Comparison of ENCODE assay signal across 8 cellular contexts in the genomic region with DNA sequence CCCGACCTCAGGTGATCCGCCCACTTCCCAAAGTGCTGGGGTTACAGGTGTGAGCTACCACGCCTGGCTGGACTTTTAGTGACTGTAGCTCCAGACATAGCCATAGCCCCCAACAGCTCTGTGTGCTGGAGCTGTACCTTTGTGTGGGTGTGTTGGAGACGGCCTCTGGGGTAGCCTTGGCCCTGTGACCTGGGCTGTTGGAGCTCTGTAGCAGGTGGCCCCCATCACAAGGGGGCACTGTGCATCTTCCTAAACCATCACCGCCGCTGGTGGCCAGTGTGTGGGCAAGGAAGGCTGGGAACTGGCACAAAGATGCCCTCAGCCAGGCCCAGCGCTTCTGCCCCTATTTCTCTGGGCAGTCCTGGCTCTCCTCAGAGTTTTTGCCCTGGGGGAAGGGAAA. TPM values are rescaled to one million over a fixed set of nuclear protein-coding genes. Genes with fewer than 3 reads are reported as not detected.
DNase-seq lines count a peak whose midpoint lies in the region; ATAC-seq and TF ChIP-seq lines count a peak whose summit lies in the region.

No MANE protein-coding gene starts in this region.

- H3K27me3 Mint-ChIP-seq in activated T-cell treated with anti-CD3 and anti-CD28 coated beads, Interleukin-2, amount 50 U/mL, for 72 hours (ENCODE audit: low read depth), result no peaks in the 10 kb centered on the region

- H3F3A ChIP-seq in smooth muscle cell (ENCODE audit: low read depth), result no peaks in the 10 kb centered on the region

- no peaks in the 10 kb centered on the region for H3K9me3 Mint-ChIP-seq in activated T-cell treated with anti-CD3 and anti-CD28 coated beads, Interleukin-2, amount 50 U/mL, for 72 hours

- no peak overlapping the region for H3K4me2 ChIP-seq in smooth muscle cell

- no peak overlapping the region for H3K4me3 Mint-ChIP-seq in activated T-cell treated with anti-CD3 and anti-CD28 coated beads, Interleukin-2, amount 50 U/mL, for 72 hours

- POLR2A ChIA-PET in A673 (lab: Charles Lee; ENCODE audit: low non-redundant PET), result no interaction called here

- H3K36me3 Mint-ChIP-seq in activated T-cell treated with anti-CD3 and anti-CD28 coated beads, Interleukin-2, amount 50 U/mL, for 72 hours (ENCODE audit: insufficient read depth in 2 of 2), result no peaks in the 10 kb centered on the region

- no peaks in the 10 kb centered on the region for H3K27me3 ChIP-seq in A673 (replicated peaks; ENCODE audit: insufficient read depth, low read depth, low read length, poor library complexity)
- H3K27me3 ChIP-seq in left ventricle myocardium inferior (ENCODE audit: low read depth), result peaks cover 6% of the 10 kb centered on the region
- no peaks in the 10 kb centered on the region for H3K27me3 ChIP-seq in smooth muscle cell (ENCODE audit: low read depth)

- no peaks in the 10 kb centered on the region for H3K4me1 ChIP-seq in A673 (ENCODE audit: insufficient read depth, low read length, poor library complexity, severe bottlenecking)
- H3K4me1 ChIP-seq in left ventricle myocardium inferior, result peaks cover 19% of the 10 kb centered on the region
- no peaks in the 10 kb centered on the region for H3K4me1 ChIP-seq in smooth muscle cell (ENCODE audit: low read depth)

- intact Hi-C loops in A673 (cut with micrococcal nuclease; ENCODE audit: unreplicated experiment) (no loop called here), left ventricle myocardium inferior (cut with micrococcal nuclease) (loop anchor here (5.0 kb wide), 1 partner anchor 94 kb away; no protein-coding TSS in a partner anchor)

- H4K20me1 ChIP-seq in smooth muscle cell (ENCODE audit: low read depth), result no peaks in the 10 kb centered on the region

- no peak overlapping the region for H3K4me3 ChIP-seq in A673 (ENCODE audit: low read depth, low read length, poor library complexity, severe bottlenecking)
- no peak overlapping the region for H3K4me3 ChIP-seq in left ventricle myocardium inferior
- no peak overlapping the region for H3K4me3 ChIP-seq in smooth muscle cell

- H3K27ac Mint-ChIP-seq in activated T-cell treated with anti-CD3 and anti-CD28 coated beads, Interleukin-2, amount 50 U/mL, for 72 hours, result no peak overlapping the region

- WGBS in smooth muscle cell (ENCODE audit: low lambda C conversion rate), result 57% methylated on average over 7 of the region's 7 CpGs

- DNase-seq in A673 (ENCODE audit: low spot score) (peak; percentile 41), NCI-H510A treated with DMSO at 0.1 percent for 48 hours (lab: John Stamatoyannopoulos, UW) (peak; percentile 94), left ventricle myocardium inferior (peak; percentile 44), smooth muscle cell (lab: John Stamatoyannopoulos, UW; ENCODE audit: unreplicated experiment) (no peak)
- DNase-seq in activated T-cell treated with anti-CD3 and anti-CD28 coated beads, Interleukin-2, amount 50 U/mL, for 72 hours, result peak; percentile 40 to 43

- BruUV-seq in A673 (replicated peaks; lab: Mats Ljungman, UMichigan), result no TSS peak

- no peaks in the 10 kb centered on the region for H3K79me2 ChIP-seq in smooth muscle cell (ENCODE audit: low read depth)

- H3K9me3 ChIP-seq in A673 (ENCODE audit: low read depth, low read length, poor library complexity, severe bottlenecking) (no peaks in the 10 kb centered on the region), left ventricle myocardium inferior (replicated peaks) (no peaks in the 10 kb centered on the region), smooth muscle cell (replicated peaks; ENCODE audit: low read depth) (no peaks in the 10 kb centered on the region)

- no peak overlapping the region for H2AFZ ChIP-seq in smooth muscle cell (ENCODE audit: low read depth)

- H3K9ac ChIP-seq in smooth muscle cell (ENCODE audit: low read depth), result no peak overlapping the region

- peak; percentile 58 for TF ChIP-seq CTCF in A673 (conservative IDR thresholded peaks at IDR 0.05; ENCODE audit: low read depth, low read length)
- TF ChIP-seq CTCF in GM12872 (IDR thresholded peaks at IDR 0.05; ENCODE audit: insufficient read depth, low read depth, low read length), result peak; percentile 63
- TF ChIP-seq CTCF in left ventricle myocardium inferior (IDR thresholded peaks at IDR 0.05; ENCODE audit: borderline replicate concordance), result peak; percentile 69
- TF ChIP-seq CTCF in smooth muscle cell (IDR thresholded peaks at IDR 0.05; ENCODE audit: borderline replicate concordance, insufficient read depth, poor library complexity, severe bottlenecking), result peak; percentile 35

- CTCF ChIA-PET in A673 (lab: Charles Lee), result interaction anchor here (0.5 to 1.2 kb wide), 5 partner anchors 9 to 369 kb away, joined by 3 to 4 read pairs (median 3); no protein-coding TSS in a partner anchor

- peak; percentile 51 to 73 for ATAC-seq in activated T-cell treated with anti-CD3 and anti-CD28 coated beads, Interleukin-2, amount 50 U/mL, for 72 hours (replicated peaks in 1 of 2)
- no peak for ATAC-seq in GM19455 (IDR thresholded peaks at IDR 0.05; ENCODE audit: unreplicated experiment)
- ATAC-seq in GM18870 (IDR thresholded peaks at IDR 0.05; ENCODE audit: unreplicated experiment), result no peak

- H3K27ac ChIP-seq in A673 (ENCODE audit: low read depth, low read length, poor library complexity, severe bottlenecking) (no peak overlapping the region), left ventricle myocardium inferior (replicated peaks) (no peak overlapping the region), smooth muscle cell (ENCODE audit: low read depth) (no peak overlapping the region)

- no peaks in the 10 kb centered on the region for H3K36me3 ChIP-seq in A673 (ENCODE audit: insufficient read depth, low read length, poor library complexity, severe bottlenecking)
- H3K36me3 ChIP-seq in left ventricle myocardium inferior, result no peaks in the 10 kb centered on the region
- no peaks in the 10 kb centered on the region for H3K36me3 ChIP-seq in smooth muscle cell (ENCODE audit: low read depth)

- H3K4me1 Mint-ChIP-seq in activated T-cell treated with anti-CD3 and anti-CD28 coated beads, Interleukin-2, amount 50 U/mL, for 72 hours (ENCODE audit: low read depth), result no peaks in the 10 kb centered on the region

RNA-seq across cellular contexts. Expression of a gene that starts 38.4 kb away (rescaled TPM):
- total RNA-seq in A673 (2021) (6.1 and 7.6 TPM in 2 replicates), left ventricle myocardium inferior (2.1 TPM), smooth muscle cell (0.85 and 0.99 TPM in 2 replicates)
- total RNA-seq in activated T-cell treated with anti-CD3 and anti-CD28 coated beads, Interleukin-2, amount 50 U/mL, for 72 hours, result under 1 TPM; 0.19 to 0.21 TPM
- polyA plus RNA-seq in smooth muscle cell, result 1.7 and 2.3 TPM in 2 replicates

Comparison
In these comparisons a context has a peak if more than half of its experiments do, and no peak if none do; other contexts are left out.
1. ATAC-seq: peak in activated T-cell treated with anti-CD3 and anti-CD28 coated beads, Interleukin-2, amount 50 U/mL, for 72 hours (2 of 2); none in GM19455 (single experiment) and GM18870 (single experiment).
2. Peak in every context shown above with its lines, with median percentiles within 50 percentile points of each other: CTCF ChIP-seq.